Comparison of ENCODE assay signal across 12 cellular contexts in the genomic region with DNA sequence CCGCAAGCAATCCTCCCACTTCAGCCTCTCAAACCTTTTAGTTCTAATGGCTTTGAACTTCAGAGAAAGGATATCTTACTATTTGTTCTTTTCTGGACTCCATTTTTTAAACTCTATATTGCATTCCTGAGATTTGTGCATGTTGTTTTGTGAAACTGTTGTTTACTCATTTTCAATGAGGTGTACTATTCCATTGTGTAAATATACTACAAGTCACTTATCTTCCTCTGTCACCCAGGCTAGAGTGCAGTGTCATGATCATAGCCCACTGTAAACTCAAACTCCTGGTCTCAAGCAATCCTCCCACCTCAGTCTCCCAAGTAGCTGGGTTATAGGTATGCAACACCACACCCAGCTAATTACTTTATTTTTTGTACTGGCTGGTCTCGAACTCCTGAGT. TPM values are rescaled to one million over a fixed set of nuclear protein-coding genes. Genes with fewer than 3 reads are reported as not detected.
"Had no signal": no experiment of that assay in that cellular context is flagged by ENCODE, and none has a peak within 500 bp of the region (broad histone marks: within the 10 kb centered on the region; RNA-seq: fewer than 3 reads in every experiment).

No MANE protein-coding gene starts in this region.

- H2AFZ ChIP-seq: GM23248, GM23338 had no signal

- H3K4me2 ChIP-seq: GM23338 had no signal

- H3K36me3 ChIP-seq: HAP-1 had no signal

- H3K9ac ChIP-seq: GM23248 had no signal

- H3K27ac ChIP-seq: GM23248 had no signal

- FAIRE-seq: H1, H54 had no signal

- H3K4me3 ChIP-seq: GM23248, GM23338, HAP-1 had no signal

- DNase-seq: GM23248, GOT3, H7, H9, HCEC 1CT, HFFc6 had no signal

- ATAC-seq: GM23338, HCT116 had no signal

RNA-seq across cellular contexts. Expression of a gene that starts 31.4 kb away (rescaled TPM):
- total RNA-seq: GM23248, H1, H4, H7 had no signal
- polyA plus RNA-seq: GM23248, GM23338, H1 had no signal
